ENCODE assay signal across 1 cellular context in the genomic region with DNA sequence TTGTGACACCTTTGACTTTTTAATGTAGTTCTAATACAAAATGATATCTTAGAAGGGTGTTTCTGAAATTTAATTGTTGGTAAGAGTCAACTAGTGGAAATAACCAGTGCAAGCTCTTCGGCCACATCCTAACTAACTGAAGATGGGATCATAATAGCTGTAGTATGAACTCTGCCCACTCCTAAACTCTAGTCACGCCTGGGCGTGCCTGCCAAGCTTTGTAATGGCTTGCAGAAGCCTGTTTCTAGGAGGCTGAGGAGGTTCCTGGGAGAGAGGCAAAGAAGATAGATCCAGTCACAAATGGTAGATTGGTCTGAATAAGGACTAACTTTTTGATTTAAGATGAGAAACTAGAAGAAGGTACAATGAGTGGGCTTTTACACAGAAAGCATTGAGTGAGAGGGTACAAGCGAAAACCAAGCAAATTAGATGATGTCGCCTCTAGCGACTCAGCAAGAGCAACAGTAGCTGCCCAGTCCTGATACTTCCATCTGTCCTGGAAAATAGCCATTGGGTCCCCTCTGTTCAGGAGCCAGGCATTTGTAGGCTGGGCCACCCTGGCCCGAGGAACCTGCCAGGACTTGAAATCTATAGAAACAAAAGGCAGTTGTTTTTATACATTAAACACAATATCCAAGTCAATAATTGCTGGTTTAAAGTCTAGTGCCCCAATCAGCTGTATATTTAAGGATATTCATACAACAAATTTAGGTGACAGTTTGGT.
TF ChIP-seq lines count a peak whose summit lies in the region.

No MANE protein-coding gene starts in this region.

TF ChIP-seq in IMR-90, 13 proteins besides CTCF, POLR2A, EP300 and RAD21:
- TF ChIP-seq FOS (IDR thresholded peaks at IDR 0.05; ENCODE audit: low read depth, low read length) (no peak), CEBPB (IDR thresholded peaks at IDR 0.05; ENCODE audit: low read depth, low read length) (no peak), NFE2L2 (IDR thresholded peaks at IDR 0.05; ENCODE audit: low read depth, low read length) (no peak), RCOR1 (IDR thresholded peaks at IDR 0.05; ENCODE audit: insufficient replicate concordance, low read length) (no peak), MAFK (IDR thresholded peaks at IDR 0.05; ENCODE audit: low read depth, low read length) (no peak), RFX5 (IDR thresholded peaks at IDR 0.05; ENCODE audit: low read depth, low read length) (no peak), SMC3 (IDR thresholded peaks at IDR 0.05; ENCODE audit: low read depth, low read length) (no peak), MAZ (IDR thresholded peaks at IDR 0.05; ENCODE audit: borderline replicate concordance, low read depth, low read length) (no peak), BHLHE40 (IDR thresholded peaks at IDR 0.05; ENCODE audit: low read depth, low read length) (no peak), MXI1 (IDR thresholded peaks at IDR 0.05; ENCODE audit: borderline replicate concordance, low read depth, low read length) (no peak), CHD1 (IDR thresholded peaks at IDR 0.05; ENCODE audit: low read depth, low read length) (no peak)
- TF ChIP-seq, protein P1, sequence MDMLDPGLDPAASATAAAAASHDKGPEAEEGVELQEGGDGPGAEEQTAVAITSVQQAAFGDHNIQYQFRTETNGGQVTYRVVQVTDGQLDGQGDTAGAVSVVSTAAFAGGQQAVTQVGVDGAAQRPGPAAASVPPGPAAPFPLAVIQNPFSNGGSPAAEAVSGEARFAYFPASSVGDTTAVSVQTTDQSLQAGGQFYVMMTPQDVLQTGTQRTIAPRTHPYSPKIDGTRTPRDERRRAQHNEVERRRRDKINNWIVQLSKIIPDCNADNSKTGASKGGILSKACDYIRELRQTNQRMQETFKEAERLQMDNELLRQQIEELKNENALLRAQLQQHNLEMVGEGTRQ (IDR thresholded peaks at IDR 0.05; ENCODE audit: low read depth, low read length), result no peak
- TF ChIP-seq, protein P2, sequence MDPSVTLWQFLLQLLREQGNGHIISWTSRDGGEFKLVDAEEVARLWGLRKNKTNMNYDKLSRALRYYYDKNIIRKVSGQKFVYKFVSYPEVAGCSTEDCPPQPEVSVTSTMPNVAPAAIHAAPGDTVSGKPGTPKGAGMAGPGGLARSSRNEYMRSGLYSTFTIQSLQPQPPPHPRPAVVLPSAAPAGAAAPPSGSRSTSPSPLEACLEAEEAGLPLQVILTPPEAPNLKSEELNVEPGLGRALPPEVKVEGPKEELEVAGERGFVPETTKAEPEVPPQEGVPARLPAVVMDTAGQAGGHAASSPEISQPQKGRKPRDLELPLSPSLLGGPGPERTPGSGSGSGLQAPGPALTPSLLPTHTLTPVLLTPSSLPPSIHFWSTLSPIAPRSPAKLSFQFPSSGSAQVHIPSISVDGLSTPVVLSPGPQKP (IDR thresholded peaks at IDR 0.05; ENCODE audit: borderline replicate concordance, low read depth, low read length), result no peak
TF ChIP-seq in IMR-90: peak in this region for 0.
